8 cellular contexts compared by ENCODE assay signal in the genomic region with DNA sequence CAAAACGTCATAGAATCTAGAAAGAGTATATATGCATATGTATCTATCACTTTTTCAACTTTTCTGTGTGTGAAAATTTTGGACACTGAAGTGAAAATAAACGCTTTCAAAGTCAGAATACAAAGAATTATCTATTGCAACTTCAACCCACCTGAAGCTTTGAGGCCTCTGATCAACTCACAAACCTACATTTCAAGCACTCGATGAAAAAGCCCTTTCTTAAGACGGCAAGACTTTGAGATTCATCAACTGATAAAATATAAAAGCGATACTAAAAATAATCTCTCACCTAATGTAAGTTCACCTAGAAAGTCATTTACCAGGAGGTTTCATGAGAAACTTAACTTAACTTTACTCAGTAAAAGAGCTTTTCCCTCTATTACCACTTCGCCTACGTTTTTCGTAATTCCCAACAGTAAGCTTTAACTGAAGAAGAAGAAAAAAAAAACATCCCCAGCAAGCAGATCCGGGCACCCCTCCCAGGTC. TPM values are rescaled to one million over a fixed set of nuclear protein-coding genes. Genes with fewer than 3 reads are reported as not detected.
DNase-seq lines count a peak whose midpoint lies in the region; ATAC-seq, FAIRE-seq and TF ChIP-seq lines count a peak whose summit lies in the region.

No MANE protein-coding gene starts in this region.

- WGBS in H1 (ENCODE audit: extremely low coverage in 1 of 2, insufficient coverage in 1 of 2, insufficient read length in 1 of 2, insufficient replicate concordance in 2 of 2, low coverage in 1 of 2, low lambda C conversion rate in 2 of 2, missing lambda C conversion rate in 1 of 2), 2 experiments: 0% methylated on average over 9 of the region's 9 CpGs; no CpG with 5 or more reads in 1 of the 2 experiments

- no peak overlapping the region for H2BK12ac ChIP-seq in H1 (ENCODE audit: low read depth, low read length)

- peak overlapping the region; percentile 44 for H4K5ac ChIP-seq in H1 (ENCODE audit: insufficient read length, low read depth, low read length)

- no peak overlapping the region for H4K91ac ChIP-seq in H1 (replicated peaks; ENCODE audit: insufficient read length, low read length)

- no peaks in the 10 kb centered on the region for H3K9me2 ChIP-seq in OCI-LY1 (ENCODE audit: low read depth, low read length)

- H2BK120ac ChIP-seq in H1 (replicated peaks; ENCODE audit: low read depth, low read length): no peak overlapping the region

- POLR2A ChIA-PET in H1 (lab: Charles Lee; ENCODE audit: partially characterized antibody): interaction anchor here (0.6 to 2.7 kb wide), 14 partner anchors 9 to 328 kb away, joined by 3 to 15 read pairs (median 3); no protein-coding TSS in a partner anchor

- peaks cover 42% of the 10 kb centered on the region for H3K36me3 ChIP-seq in OCI-LY1 (ENCODE audit: insufficient read depth, low read length)
- H3K36me3 ChIP-seq in H1 (ENCODE audit: control insufficient read depth in 2 of 4, insufficient read depth in 4 of 4, low read length in 3 of 4): peaks cover 4 to 36% (median 10%) of the 10 kb centered on the region in 4 experiments; a peak in 5 of 8 replicates

- peaks cover 5% of the 10 kb centered on the region; the same call in 1 of the 2 replicates for H3K23me2 ChIP-seq in H1 (ENCODE audit: low read depth, low read length)

- no peak overlapping the region for H2AK5ac ChIP-seq in H1 (ENCODE audit: low read depth, low read length)

- no peak for FAIRE-seq in H1 (lab: Jason Lieb, UNC)

- H3K4me1 ChIP-seq in OCI-LY1 (ENCODE audit: insufficient read depth, low read length, severe bottlenecking) (peaks cover 29% of the 10 kb centered on the region), H1 (replicated peaks in 1 of 4; ENCODE audit: control insufficient read depth in 3 of 4, insufficient read depth in 4 of 4, low read length in 3 of 4) (no peaks in the 10 kb centered on the region)

- H3K79me1 ChIP-seq in H1 (ENCODE audit: low read depth, low read length): peaks cover 2% of the 10 kb centered on the region

- H3K18ac ChIP-seq in H1 (ENCODE audit: extremely low read depth, low read length): peak overlapping the region; percentile 60; the same call in 1 of the 2 replicates

- H2BK5ac ChIP-seq in H1 (ENCODE audit: low read depth, low read length): peak overlapping the region; percentile 98; the same call in 1 of the 2 replicates

- peak overlapping the region; percentile 99 for H3K27ac Mint-ChIP-seq in neural crest cell (ENCODE audit: unreplicated experiment)

- H3K9ac ChIP-seq in OCI-LY1 (ENCODE audit: low read length) (peak overlapping the region; percentile 95), H1 (replicated peaks in 1 of 4; ENCODE audit: extremely low read depth in 1 of 4, low read depth in 3 of 4, low read length in 3 of 4) (peak overlapping the region; percentile 92 to 100 (median 98))

- H3K4me2 ChIP-seq in OCI-LY1 (ENCODE audit: low read length): peak overlapping the region; percentile 89
- H3K4me2 ChIP-seq in H1 (ENCODE audit: insufficient read depth in 1 of 2, low read depth in 2 of 2, low read length in 2 of 2): peak overlapping the region; percentile 66 to 70

- no peak overlapping the region for H3K56ac ChIP-seq in H1 (replicated peaks; ENCODE audit: insufficient read length, low read depth, low read length)

- CTCF ChIA-PET in H1 (lab: Charles Lee; ENCODE audit: partially characterized antibody): interaction anchor here (0.6 to 1.5 kb wide), 3 partner anchors 11 to 1265 kb away, joined by 3 read pairs; no protein-coding TSS in a partner anchor

- peak; percentile 65 for DNase-seq in GM03348 (ENCODE audit: low spot score)
- DNase-seq in H1 (ENCODE audit: low read depth in 1 of 2, low spot score in 2 of 2): no peak
- DNase-seq in neural crest cell (ENCODE audit: low read depth, low spot score): no peak
- DNase-seq in SKM-1 (lab: John Stamatoyannopoulos, UW; ENCODE audit: unreplicated experiment): no peak
- DNase-seq in NCI-H2081 treated with DMSO at 0.1 percent for 48 hours (lab: John Stamatoyannopoulos, UW): no peak

- H3K4me3 ChIP-seq in OCI-LY1 (ENCODE audit: low read depth, low read length, poor library complexity, severe bottlenecking): peak overlapping the region; percentile 93
- H3K4me3 ChIP-seq in H1 (ENCODE audit: extremely low read depth in 1 of 4, insufficient read depth in 2 of 4, low read depth in 3 of 4, low read length in 4 of 4): peak overlapping the region; percentile 83 to 88 (median 84)

- H3K27me3 ChIP-seq in OCI-LY1 (ENCODE audit: insufficient read depth, low read length) (no peaks in the 10 kb centered on the region), H1 (replicated peaks in 1 of 4; ENCODE audit: control insufficient read depth in 3 of 4, extremely low read depth in 1 of 4, insufficient read depth in 3 of 4, low read length in 3 of 4) (no peaks in the 10 kb centered on the region)

- H3K27ac ChIP-seq in OCI-LY1 (ENCODE audit: low read depth, low read length, poor library complexity, severe bottlenecking): peak overlapping the region; percentile 50
- H3K27ac ChIP-seq in H1 (ENCODE audit: low read depth, low read length): peak overlapping the region; percentile 99; the same call in 1 of the 2 replicates

- H2BK15ac ChIP-seq in H1 (ENCODE audit: low read length): no peak overlapping the region

- H4K20me1 ChIP-seq in OCI-LY1 (ENCODE audit: insufficient read depth, low read length) (no peaks in the 10 kb centered on the region), H1 (replicated peaks in 1 of 2; ENCODE audit: control insufficient read depth in 1 of 2, insufficient read depth in 2 of 2, low read length in 2 of 2) (no peaks in the 10 kb centered on the region)

- TF ChIP-seq POLR2A in H1 (IDR thresholded peaks at IDR 0.05; ENCODE audit: control extremely low read depth in 1 of 2, low read depth in 2 of 2, low read length in 2 of 2): no peak

- peaks cover 41% of the 10 kb centered on the region for H3K4me1 Mint-ChIP-seq in neural crest cell

- H3K27me3 Mint-ChIP-seq in neural crest cell (ENCODE audit: low read depth): no peaks in the 10 kb centered on the region

- no peaks in the 10 kb centered on the region for H3K9me3 Mint-ChIP-seq in neural crest cell

- H3K14ac ChIP-seq in H1 (ENCODE audit: insufficient read length): no peak overlapping the region

- peaks cover 25% of the 10 kb centered on the region for H3K36me3 Mint-ChIP-seq in neural crest cell (ENCODE audit: low read depth)

- TF ChIP-seq RAD21 in H1 (IDR thresholded peaks at IDR 0.05 in 1 of 2, conservative IDR thresholded peaks at IDR 0.05 in 1 of 2; ENCODE audit: low read depth in 2 of 2, low read length in 2 of 2): no peak

- no peak for TF ChIP-seq EP300 in H1 (IDR thresholded peaks at IDR 0.05; ENCODE audit: borderline replicate concordance in 1 of 2, low read depth in 2 of 2, low read length in 2 of 2)

- TF ChIP-seq CTCF in OCI-LY1 (IDR thresholded peaks at IDR 0.05; ENCODE audit: low read length) (no peak), H1 (IDR thresholded peaks at IDR 0.05; ENCODE audit: control extremely low read depth in 1 of 3, insufficient read depth in 1 of 3, low read depth in 1 of 3, low read length in 3 of 3) (no peak), neural crest cell (conservative IDR thresholded peaks at IDR 0.05) (no peak)

- no peaks in the 10 kb centered on the region for H3K9me3 ChIP-seq in OCI-LY1 (ENCODE audit: low read length)
- no peaks in the 10 kb centered on the region for H3K9me3 ChIP-seq in H1 (ENCODE audit: insufficient read depth in 2 of 2, low read depth in 1 of 2, low read length in 1 of 2)

- peak overlapping the region; percentile 99 for H3K4me3 Mint-ChIP-seq in neural crest cell

- no peak overlapping the region for H3K4ac ChIP-seq in H1 (replicated peaks; ENCODE audit: insufficient read length, low read depth, low read length)

- ATAC-seq in GM21526 (IDR thresholded peaks at IDR 0.05; ENCODE audit: low FRiP score, unreplicated experiment) (no peak), GM18502 (IDR thresholded peaks at IDR 0.05; ENCODE audit: poor library complexity, unreplicated experiment) (no peak)

- H2BK20ac ChIP-seq in H1 (ENCODE audit: low read length): no peak overlapping the region

- H3K79me2 ChIP-seq in OCI-LY1 (ENCODE audit: insufficient read depth, low read length) (peaks cover 56% of the 10 kb centered on the region), H1 (ENCODE audit: control insufficient read depth in 1 of 2, insufficient read depth in 2 of 2, low read length in 2 of 2) (peaks cover 20 to 55% of the 10 kb centered on the region in 2 experiments)

- H3F3A ChIP-seq in OCI-LY1 (ENCODE audit: insufficient read depth, low read length): no peaks in the 10 kb centered on the region

- H2AFZ ChIP-seq in OCI-LY1 (ENCODE audit: low read length) (no peak overlapping the region), H1 (ENCODE audit: low read length) (no peak overlapping the region)

- H3K23ac ChIP-seq in H1 (ENCODE audit: insufficient read length): no peak overlapping the region

- no peak overlapping the region for H4K8ac ChIP-seq in H1 (ENCODE audit: extremely low read depth, insufficient read depth, low read length)

TF ChIP-seq in H1, 55 proteins besides CTCF, POLR2A, EP300 and RAD21 (continues in another document):
- no peak for TF ChIP-seq SIRT6 (IDR thresholded peaks at IDR 0.05; ENCODE audit: low read length)
- TF ChIP-seq CBX5 (IDR thresholded peaks at IDR 0.05; ENCODE audit: low read depth, low read length): no peak
- no peak for TF ChIP-seq RNF2 (IDR thresholded peaks at IDR 0.05; ENCODE audit: borderline replicate concordance, low read depth, low read length, missing control alignments, poor library complexity, severe bottlenecking)
- TF ChIP-seq HDAC2 (IDR thresholded peaks at IDR 0.05; ENCODE audit: borderline replicate concordance in 1 of 2, low read depth in 2 of 2, low read length in 2 of 2): no peak
- no peak for TF ChIP-seq TBP (IDR thresholded peaks at IDR 0.05; ENCODE audit: low read depth, low read length)
- TF ChIP-seq NRF1 (IDR thresholded peaks at IDR 0.05; ENCODE audit: low read depth, low read length): no peak
- TF ChIP-seq KDM1A (IDR thresholded peaks at IDR 0.05; ENCODE audit: borderline replicate concordance, low read length): no peak

RNA-seq across cellular contexts. Expression of gene GOLPH3, which starts 1.2 kb away (rescaled TPM):
- total RNA-seq in H1 (2021; fragmentation: NEBNext Ultra II Directional; extraction: Animal tissue kit (Norgen Biotek cat#: 25700)): 86.1 and 93.6 TPM in 2 replicates
- 36.6 and 53.7 TPM in 2 replicates for polyA plus RNA-seq in H1 (2011; rRNA removed)
- polyA plus RNA-seq in H1 (2011; cell fraction: cytosol; rRNA removed): 50.1 TPM
- 21.6 TPM for polyA plus RNA-seq in H1 (2011; cell fraction: nucleus; rRNA removed)
- 42.0 to 69.0 TPM (median 48.7 TPM) in 4 replicates for polyA plus RNA-seq in H1 (2012, experiment 1 of 2)
- 28.1 TPM for polyA plus RNA-seq in H1 (2012, experiment 2 of 2)
- polyA plus RNA-seq in H1 (2013, experiment 1 of 2): 54.9 TPM
- 55.5 TPM for polyA plus RNA-seq in H1 (2013, experiment 2 of 2)
- polyA minus RNA-seq in H1 (2011; rRNA and poly(A)+ RNA removed): 62.0 and 65.6 TPM in 2 replicates
- polyA minus RNA-seq in H1 (2011; cell fraction: cytosol; rRNA and poly(A)+ RNA removed): 46.9 TPM
- polyA minus RNA-seq in H1 (2011; cell fraction: nucleus; rRNA and poly(A)+ RNA removed): 46.1 TPM
- total RNA-seq in neural crest cell: 61.7 and 62.9 TPM in 2 replicates
